Comparison of ENCODE assay signal across 8 cellular contexts in genomic region chr14:105491366-105492006, GRCh38. TPM values are rescaled to one million over a fixed set of nuclear protein-coding genes. Genes with fewer than 3 reads are reported as not detected.
DNase-seq lines count a peak whose midpoint lies in the region; ATAC-seq and TF ChIP-seq lines count a peak whose summit lies in the region.

No MANE protein-coding gene starts in this region.

- H3K4me3 Mint-ChIP-seq in activated naive CD4-positive, alpha-beta T cell treated with anti-CD3 and anti-CD28 coated beads, Interleukin-2, amount 50 U/mL, for 24 hours: peak overlapping the region; percentile 90

- no peak for TF ChIP-seq CTCF in GM12875 (IDR thresholded peaks at IDR 0.05; ENCODE audit: borderline replicate concordance, insufficient read depth, low read depth, low read length)

- peak; percentile 82 for DNase-seq in HuH-7 (ENCODE audit: low spot score)
- no peak for DNase-seq in SK-N-MC (ENCODE audit: low read depth, low spot score)
- peak; percentile 88 for DNase-seq in cardiac septum (ENCODE audit: low spot score)
- DNase-seq in putamen (ENCODE audit: low spot score): peak; percentile 48
- no peak for DNase-seq in NCI-H510A (lab: John Stamatoyannopoulos, UW)

- intact Hi-C loops in cardiac septum (cut with DNase I): loop anchor here (2.0 to 5.0 kb wide), 2 partner anchors 17 to 36 kb away; partner anchors contain the start of genes CRIP2 and TMEM121

- no peaks in the 10 kb centered on the region for H3K27me3 Mint-ChIP-seq in activated naive CD4-positive, alpha-beta T cell treated with anti-CD3 and anti-CD28 coated beads, Interleukin-2, amount 50 U/mL, for 24 hours

- ATAC-seq in HG03521 (IDR thresholded peaks at IDR 0.05; ENCODE audit: unreplicated experiment): no peak

- peaks cover 26% of the 10 kb centered on the region for H3K4me1 Mint-ChIP-seq in activated naive CD4-positive, alpha-beta T cell treated with anti-CD3 and anti-CD28 coated beads, Interleukin-2, amount 50 U/mL, for 24 hours

- H3K9me3 Mint-ChIP-seq in activated naive CD4-positive, alpha-beta T cell treated with anti-CD3 and anti-CD28 coated beads, Interleukin-2, amount 50 U/mL, for 24 hours: no peaks in the 10 kb centered on the region

- H3K36me3 Mint-ChIP-seq in activated naive CD4-positive, alpha-beta T cell treated with anti-CD3 and anti-CD28 coated beads, Interleukin-2, amount 50 U/mL, for 24 hours: no peaks in the 10 kb centered on the region

- peak overlapping the region; percentile 72; the same call in 1 of the 2 replicates for H3K27ac ChIP-seq in SK-N-MC

- no peaks in the 10 kb centered on the region for H3K9me3 ChIP-seq in SK-N-MC (ENCODE audit: low read depth, low read length)

- peak overlapping the region; percentile 82 for H3K9ac ChIP-seq in SK-N-MC (ENCODE audit: insufficient read length)

- H3K36me3 ChIP-seq in SK-N-MC (ENCODE audit: insufficient read depth, low read length): no peaks in the 10 kb centered on the region

- H3K4me3 ChIP-seq in GM12875 (ENCODE audit: low read depth, low read length) (peak overlapping the region; percentile 97), SK-N-MC (peak overlapping the region; percentile 91)

- peak overlapping the region; percentile 89 for H3K27ac Mint-ChIP-seq in activated naive CD4-positive, alpha-beta T cell treated with anti-CD3 and anti-CD28 coated beads, Interleukin-2, amount 50 U/mL, for 24 hours

RNA-seq across cellular contexts. Expression of gene TEDC1, which starts 0.4 kb away (rescaled TPM):
- total RNA-seq in cardiac septum: 3.8 TPM

RNA-seq across cellular contexts. Expression of gene CRIP1, which starts 4.8 kb away (rescaled TPM):
- total RNA-seq in cardiac septum: 68.2 TPM

RNA-seq across cellular contexts. Expression of gene CRIP2, which starts 16.9 kb away (rescaled TPM):
- 918 TPM for total RNA-seq in cardiac septum

RNA-seq across cellular contexts. Expression of gene TMEM121, which starts 34.9 kb away (rescaled TPM):
- 1.3 TPM for total RNA-seq in cardiac septum

Comparison
In these comparisons a context has a peak if more than half of its experiments do, and no peak if none do; other contexts are left out.
1. DNase-seq: peak in HuH-7 (single experiment), cardiac septum (single experiment) and putamen (single experiment); none in SK-N-MC (single experiment) and NCI-H510A (single experiment).